17 cellular contexts compared by ENCODE assay signal in genomic region chr21:29718081-29718815, GRCh38.
A peak's percentile ranks its signal among the peaks of the same experiment; 100 is the strongest.
DNase-seq lines count a peak whose midpoint lies in the region; ATAC-seq and TF ChIP-seq lines count a peak whose summit lies in the region.
"Had no signal": no experiment of that assay in that cellular context is flagged by ENCODE, and none has a peak within 500 bp of the region (broad histone marks: within the 10 kb centered on the region; RNA-seq: fewer than 3 reads in every experiment).

No MANE protein-coding gene starts in this region.

- no peak overlapping the region for H3K4me3 ChIP-seq in fibroblast of villous mesenchyme (ENCODE audit: low read depth, low read length)
- H3K4me3 ChIP-seq: GM23338 had no signal

- TF ChIP-seq CTCF in fibroblast of villous mesenchyme (IDR thresholded peaks at IDR 0.05; ENCODE audit: insufficient read depth, low read depth, low read length) (no peak), natural killer cell (IDR thresholded peaks at IDR 0.05) (no peak)

- H3K4me1 Mint-ChIP-seq in activated CD4-positive, alpha-beta memory T cell treated with anti-CD3 and anti-CD28 coated beads, Interleukin-2, amount 10 ng/mL, durations not matched to agents 7 days and 5 days = no peaks in the 10 kb centered on the region
- H3K4me1 Mint-ChIP-seq in natural killer cell = no peaks in the 10 kb centered on the region
- H3K4me1 Mint-ChIP-seq: activated B cell treated with CpG ODN at 0.5 μM for 24 hours, IgD-negative memory B cell had no signal

- no peak overlapping the region for H3K27ac Mint-ChIP-seq in activated CD4-positive, alpha-beta memory T cell treated with anti-CD3 and anti-CD28 coated beads, Interleukin-2, amount 10 ng/mL, durations not matched to agents 7 days and 5 days
- H3K27ac Mint-ChIP-seq in natural killer cell = no peak overlapping the region
- H3K27ac Mint-ChIP-seq: activated B cell treated with CpG ODN at 0.5 μM for 24 hours; activated naive CD8-positive, alpha-beta T cell; GM23338; IgD-negative memory B cell had no signal

- H3K36me3 Mint-ChIP-seq in activated CD4-positive, alpha-beta memory T cell treated with anti-CD3 and anti-CD28 coated beads, Interleukin-2, amount 10 ng/mL, durations not matched to agents 7 days and 5 days (ENCODE audit: low read depth) = no peaks in the 10 kb centered on the region
- no peaks in the 10 kb centered on the region for H3K36me3 Mint-ChIP-seq in natural killer cell
- H3K36me3 Mint-ChIP-seq: activated naive CD8-positive, alpha-beta T cell; IgD-negative memory B cell had no signal

- no peak for ATAC-seq in natural killer cell
- ATAC-seq: GM23338, left colon had no signal

- intact Hi-C loops in natural killer cell (cut with micrococcal nuclease) = no loop called here

- H3K9me3 Mint-ChIP-seq in activated CD4-positive, alpha-beta memory T cell treated with anti-CD3 and anti-CD28 coated beads, Interleukin-2, amount 10 ng/mL, durations not matched to agents 7 days and 5 days = peaks cover 9% of the 10 kb centered on the region
- H3K9me3 Mint-ChIP-seq in natural killer cell = peaks cover 6 to 9% of the 10 kb centered on the region in 2 donors

- H3K27me3 Mint-ChIP-seq in activated CD4-positive, alpha-beta memory T cell treated with anti-CD3 and anti-CD28 coated beads, Interleukin-2, amount 10 ng/mL, durations not matched to agents 7 days and 5 days = no peaks in the 10 kb centered on the region
- H3K27me3 Mint-ChIP-seq in natural killer cell (ENCODE audit: low read depth in 2 of 2) = no peaks in the 10 kb centered on the region
- H3K27me3 Mint-ChIP-seq: activated B cell treated with CpG ODN at 0.5 μM for 24 hours had no signal

- no peak overlapping the region for H3K4me3 Mint-ChIP-seq in activated CD4-positive, alpha-beta memory T cell treated with anti-CD3 and anti-CD28 coated beads, Interleukin-2, amount 10 ng/mL, durations not matched to agents 7 days and 5 days
- no peak overlapping the region for H3K4me3 Mint-ChIP-seq in natural killer cell
- H3K4me3 Mint-ChIP-seq: activated B cell treated with CpG ODN at 0.5 μM for 24 hours; activated naive CD8-positive, alpha-beta T cell; GM23338; IgD-negative memory B cell had no signal

- peak; percentile 96 for DNase-seq in DMS53 (lab: John Stamatoyannopoulos, UW)
- peak; percentile 95 for DNase-seq in NCI-H1092 treated with DMSO at 0.1 percent for 48 hours (lab: John Stamatoyannopoulos, UW)
- peak; percentile 98 for DNase-seq in SHP77 treated with DMSO at 0.1 percent for 48 hours (lab: John Stamatoyannopoulos, UW)
- peak; percentile 61 for DNase-seq in fibroblast of villous mesenchyme (ENCODE audit: low read depth)
- DNase-seq in activated CD4-positive, alpha-beta memory T cell treated with anti-CD3 and anti-CD28 coated beads, Interleukin-2, amount 10 ng/mL, durations not matched to agents 7 days and 5 days = no peak
- no peak for DNase-seq in GM19238 (ENCODE audit: insufficient read length, low spot score)
- no peak for DNase-seq in GDM1 (lab: John Stamatoyannopoulos, UW)
- DNase-seq in natural killer cell = no peak
- DNase-seq: activated B cell treated with CpG ODN at 0.5 μM for 24 hours; left colon; NCI-H1105 treated with DMSO at 0.1 percent for 48 hours; NCI-H69; stimulated activated CD4-positive, alpha-beta T cell treated with anti-CD3 and anti-CD28 coated beads, Interleukin-12 subunit alpha, Interleukin-12 subunit beta, amount 100 ng/mL, for 4 hours; T-helper 1 cell had no signal

- CTCF ChIA-PET in activated CD4-positive, alpha-beta memory T cell treated with anti-CD3 and anti-CD28 coated beads, Interleukin-2, amount 10 ng/mL, durations not matched to agents 7 days and 5 days (lab: Charles Lee) = no interaction called here

- POLR2A ChIA-PET in activated CD4-positive, alpha-beta memory T cell treated with anti-CD3 and anti-CD28 coated beads, Interleukin-2, amount 10 ng/mL, durations not matched to agents 7 days and 5 days (lab: Charles Lee) = no interaction called here

Comparison
In these comparisons a context has a peak if more than half of its experiments do, and no peak if none do; other contexts are left out.
1. DNase-seq: peak in DMS53 (single experiment), NCI-H1092 treated with DMSO at 0.1 percent for 48 hours (single experiment), SHP77 treated with DMSO at 0.1 percent for 48 hours (single experiment) and fibroblast of villous mesenchyme (single experiment); none in activated CD4-positive, alpha-beta memory T cell treated with anti-CD3 and anti-CD28 coated beads, Interleukin-2, amount 10 ng/mL, durations not matched to agents 7 days and 5 days (single experiment), GM19238 (single experiment), GDM1 (single experiment) and natural killer cell (single experiment).